In genomic region chr16:68070811-68071546, GRCh38 we compare ENCODE assay signal across 12 cellular contexts. TPM values are rescaled to one million over a fixed set of nuclear protein-coding genes. Genes with fewer than 3 reads are reported as not detected.
DNase-seq lines count a peak whose midpoint lies in the region; ATAC-seq and TF ChIP-seq lines count a peak whose summit lies in the region.
"Had no signal": no experiment of that assay in that cellular context is flagged by ENCODE, and none has a peak within 500 bp of the region (broad histone marks: within the 10 kb centered on the region; RNA-seq: fewer than 3 reads in every experiment).

No MANE protein-coding gene starts in this region.

- POLR2A ChIA-PET in activated B cell treated with CpG ODN at 0.5 μM for 24 hours (lab: Charles Lee): interaction anchor here (0.6 to 9.1 kb wide), 5 partner anchors 9 to 74 kb away, joined by 3 to 211 read pairs (median 4); partner anchors contain the start of gene NFATC3

- peak; percentile 35 for ATAC-seq in GM21786 (IDR thresholded peaks at IDR 0.05; ENCODE audit: unreplicated experiment)
- ATAC-seq in activated B cell treated with CpG ODN at 0.5 μM for 24 hours (ENCODE audit: low read depth): no peak
- ATAC-seq in HG03439 (IDR thresholded peaks at IDR 0.05; ENCODE audit: unreplicated experiment): no peak

- H3K9me2 ChIP-seq in MM.1S (replicated peaks; ENCODE audit: insufficient read depth, low read length): no peaks in the 10 kb centered on the region

- H3K27me3 ChIP-seq in neutrophil (no peaks in the 10 kb centered on the region), MM.1S (replicated peaks; ENCODE audit: insufficient read depth, low read length) (no peaks in the 10 kb centered on the region)

- CTCF ChIA-PET in activated B cell treated with CpG ODN at 0.5 μM for 24 hours (lab: Charles Lee): interaction anchor here (1.2 to 6.3 kb wide), 9 partner anchors 9 to 255 kb away, joined by 4 to 54 read pairs (median 6); partner anchors contain the start of gene NFATC3

- H3K36me3 Mint-ChIP-seq in activated B cell treated with CpG ODN at 0.5 μM for 24 hours (ENCODE audit: low read depth): peaks cover 84% of the 10 kb centered on the region

- H3F3A ChIP-seq in MM.1S (ENCODE audit: insufficient read depth, low read length): no peaks in the 10 kb centered on the region

- H3K4me3 Mint-ChIP-seq in activated B cell treated with CpG ODN at 0.5 μM for 24 hours: peak overlapping the region; percentile 55
- H3K4me3 Mint-ChIP-seq: mesothelial cell of epicardium had no signal

- no peaks in the 10 kb centered on the region for H3K27me3 Mint-ChIP-seq in activated B cell treated with CpG ODN at 0.5 μM for 24 hours

- no peak overlapping the region for H3K9ac ChIP-seq in MM.1S (ENCODE audit: low read length)

- H3K36me3 ChIP-seq in neutrophil: peaks cover 53% of the 10 kb centered on the region
- H3K36me3 ChIP-seq in MM.1S (replicated peaks; ENCODE audit: insufficient read depth, low read length): no peaks in the 10 kb centered on the region

- no peaks in the 10 kb centered on the region for H4K20me1 ChIP-seq in MM.1S (ENCODE audit: insufficient read depth, low read length)

- no peak overlapping the region for H3K4me2 ChIP-seq in MM.1S (ENCODE audit: low read depth, low read length)

- H3K79me2 ChIP-seq in MM.1S (ENCODE audit: low read length): no peaks in the 10 kb centered on the region

- H2AFZ ChIP-seq in MM.1S (ENCODE audit: low read length): no peak overlapping the region

- H3K27ac ChIP-seq in neutrophil: peak overlapping the region; percentile 79
- no peak overlapping the region for H3K27ac ChIP-seq in MM.1S (ENCODE audit: low read length)

- H3K4me1 Mint-ChIP-seq in activated B cell treated with CpG ODN at 0.5 μM for 24 hours: peaks cover 63% of the 10 kb centered on the region

- TF ChIP-seq CTCF in GM12874 (IDR thresholded peaks at IDR 0.05; ENCODE audit: insufficient read depth, low read depth, low read length) (0 out of 2 replicates have a peak, but pooled peaks have one; percentile 7), activated B cell treated with CpG ODN at 0.5 μM for 24 hours (IDR thresholded peaks at IDR 0.05) (no peak), neutrophil (IDR thresholded peaks at IDR 0.05) (no peak), MM.1S (IDR thresholded peaks at IDR 0.05; ENCODE audit: low read length) (no peak)

- DNase-seq in activated B cell treated with CpG ODN at 0.5 μM for 24 hours (no peak), MM.1S (no peak), NCI-H748 (lab: John Stamatoyannopoulos, UW; ENCODE audit: unreplicated experiment) (no peak)
- DNase-seq: DMS53, NCI-H774 had no signal

- intact Hi-C loops in activated B cell treated with CpG ODN at 0.5 μM for 24 hours (cut with micrococcal nuclease): loop anchor here (2.0 to 10.0 kb wide), 2 partner anchors 14 to 406 kb away; partner anchors contain the start of genes ACD, C16orf86, ENKD1 and NFATC3

- H3K9me3 ChIP-seq in neutrophil (no peaks in the 10 kb centered on the region), MM.1S (replicated peaks; ENCODE audit: insufficient read depth, low read length) (no peaks in the 10 kb centered on the region)

- H3K4me3 ChIP-seq in neutrophil (ENCODE audit: low read depth in 1 of 2, low read length in 1 of 2) (peak overlapping the region in 1 of 2 experiments; percentile 35), MM.1S (ENCODE audit: low read length) (no peak overlapping the region)
- H3K4me3 ChIP-seq: skin epidermis had no signal

- H3K27ac Mint-ChIP-seq in activated B cell treated with CpG ODN at 0.5 μM for 24 hours: peak overlapping the region; percentile 68
- H3K27ac Mint-ChIP-seq: mesothelial cell of epicardium had no signal

- H3K4me1 ChIP-seq in neutrophil (ENCODE audit: control insufficient read depth in 1 of 2, insufficient read depth in 1 of 2, low read depth in 1 of 2, low read length in 1 of 2) (peaks cover 53 to 69% of the 10 kb centered on the region in 2 experiments), MM.1S (ENCODE audit: low read length) (0 out of 2 replicates have a peak, but pooled peaks cover 3% of the 10 kb centered on the region)

- H3K9me3 Mint-ChIP-seq in activated B cell treated with CpG ODN at 0.5 μM for 24 hours: no peaks in the 10 kb centered on the region
- H3K9me3 Mint-ChIP-seq: mesothelial cell of epicardium had no signal

RNA-seq across cellular contexts. Expression of gene NFATC3, which starts 14.2 kb away (rescaled TPM):
- total RNA-seq in activated B cell treated with CpG ODN at 0.5 μM for 24 hours: 64.8 and 72.0 TPM in 2 replicates

RNA-seq across cellular contexts. Expression of gene DUS2, which starts 47.9 kb away (rescaled TPM):
- 54.2 and 62.0 TPM in 2 replicates for total RNA-seq in activated B cell treated with CpG ODN at 0.5 μM for 24 hours

RNA-seq across cellular contexts. Expression of gene DDX28, which starts 47.9 kb away (rescaled TPM):
- total RNA-seq in activated B cell treated with CpG ODN at 0.5 μM for 24 hours: 19.2 and 19.7 TPM in 2 replicates

RNA-seq across cellular contexts. Expression of gene DPEP2NB, which starts 55.3 kb away (rescaled TPM):
- total RNA-seq in activated B cell treated with CpG ODN at 0.5 μM for 24 hours: not detected in 2 replicates
- total RNA-seq: dermis microvascular lymphatic vessel endothelial cell, mesothelial cell of epicardium had no signal
